8 cellular contexts compared by ENCODE assay signal in the genomic region with DNA sequence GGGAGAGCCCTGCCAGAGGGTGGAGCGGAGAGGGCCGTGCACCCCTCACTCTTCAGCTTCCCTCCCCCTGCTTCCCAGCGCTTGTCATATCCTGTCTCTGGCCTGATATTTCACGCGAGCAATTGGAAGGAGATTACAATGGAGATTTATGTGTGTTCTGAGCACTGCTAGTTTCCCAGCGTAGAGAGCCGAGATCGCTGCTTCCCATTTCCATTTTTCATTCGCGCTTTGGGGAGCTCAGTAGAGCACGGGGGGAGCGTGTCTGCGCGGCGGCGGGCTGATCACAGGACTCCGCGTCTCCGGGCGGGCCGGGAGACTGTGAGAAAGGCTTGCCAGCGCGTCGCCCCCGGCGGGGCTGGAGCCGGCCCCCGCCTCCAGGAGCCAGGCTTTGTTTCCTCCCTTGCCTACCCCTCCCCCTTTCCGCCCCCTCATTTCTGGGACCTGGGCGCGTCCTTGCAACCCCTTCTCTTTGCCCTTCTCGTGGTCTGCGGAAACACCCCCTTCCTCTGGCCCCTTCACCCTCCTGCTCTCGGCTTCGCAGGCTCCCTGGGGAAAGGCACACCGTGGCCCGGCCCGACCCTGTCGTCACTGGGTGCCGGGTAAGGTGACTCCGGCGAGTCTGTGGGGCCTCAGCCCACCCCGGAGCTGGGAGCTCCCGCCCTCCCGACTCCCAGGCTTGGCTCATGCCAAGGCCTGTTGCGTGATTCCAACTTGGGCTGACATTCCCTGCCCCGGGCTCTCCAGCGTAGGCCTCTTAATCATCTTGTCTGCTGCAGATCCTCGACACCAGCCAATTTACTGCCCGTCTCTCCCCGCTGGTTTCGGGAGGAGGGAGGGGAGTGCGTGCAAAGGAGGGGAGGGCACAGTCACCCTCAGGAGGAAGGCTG. TPM values are rescaled to one million over a fixed set of nuclear protein-coding genes. Genes with fewer than 3 reads are reported as not detected.
DNase-seq lines count a peak whose midpoint lies in the region; ATAC-seq and TF ChIP-seq lines count a peak whose summit lies in the region.

No MANE protein-coding gene starts in this region.

- no peak overlapping the region for H3K4me3 ChIP-seq in mucosa of descending colon

- intact Hi-C loops in mucosa of descending colon (cut with DNase I, micrococcal nuclease): no loop called here

- peak; percentile 6 for ATAC-seq in mucosa of descending colon
- no peak for ATAC-seq in GM18502 (IDR thresholded peaks at IDR 0.05; ENCODE audit: poor library complexity, unreplicated experiment)
- ATAC-seq in GM19351 (IDR thresholded peaks at IDR 0.05; ENCODE audit: unreplicated experiment): no peak

- H3K27ac ChIP-seq in 22Rv1: peak overlapping the region; percentile 83

- DNase-seq in EL (peak; percentile 92), NCI-H748 (lab: John Stamatoyannopoulos, UW; ENCODE audit: unreplicated experiment) (peak; percentile 81), cerebellar cortex (ENCODE audit: low spot score) (peak; percentile 72), mucosa of descending colon (peak in 1 of 3 donors; percentile 35), GM19240 (ENCODE audit: insufficient read length, low spot score) (no peak)

- H3K36me3 ChIP-seq in mucosa of descending colon (ENCODE audit: low read depth): no peaks in the 10 kb centered on the region

- TF ChIP-seq CTCF in 22Rv1 (IDR thresholded peaks at IDR 0.05): no peak
- no peak for TF ChIP-seq CTCF in mucosa of descending colon (IDR thresholded peaks at IDR 0.05)

- H3K9me3 ChIP-seq in mucosa of descending colon: no peaks in the 10 kb centered on the region

- H3K4me1 ChIP-seq in mucosa of descending colon (ENCODE audit: low read depth): peaks cover 52% of the 10 kb centered on the region

RNA-seq across cellular contexts. Expression of a gene that starts 5.8 kb away (rescaled TPM):
- under 1 TPM in 1 of 3 donors, not detected in 2; 0.35 TPM for total RNA-seq in mucosa of descending colon

RNA-seq across cellular contexts. Expression of a gene that starts 11.6 kb away (rescaled TPM):
- under 1 TPM; 0.14 to 0.79 (median 0.58) TPM for total RNA-seq in mucosa of descending colon
